Comparison of ENCODE assay signal across 10 cellular contexts in genomic region chr17:51045616-51046526, GRCh38.
DNase-seq lines count a peak whose midpoint lies in the region; ATAC-seq and TF ChIP-seq lines count a peak whose summit lies in the region.
"Had no signal": no experiment of that assay in that cellular context is flagged by ENCODE, and none has a peak within 500 bp of the region (broad histone marks: within the 10 kb centered on the region; RNA-seq: fewer than 3 reads in every experiment).

No MANE protein-coding gene starts in this region.

- H3K4me3 ChIP-seq in iPS-15b (ENCODE audit: low read depth, low read length) (peak overlapping the region; percentile 54), skeletal muscle tissue (ENCODE audit: low read length in 3 of 3) (peak overlapping the region in 2 of 3 donors; percentile 25 to 55)

- H3K9me3 Mint-ChIP-seq in HFFc6, result no peaks in the 10 kb centered on the region
- H3K9me3 Mint-ChIP-seq in osteocyte (ENCODE audit: unreplicated experiment), result no peaks in the 10 kb centered on the region
- H3K9me3 Mint-ChIP-seq: activated naive CD4-positive, alpha-beta T cell treated with anti-CD3 and anti-CD28 coated beads, Interleukin-2, amount 10 ng/mL, durations not matched to agents 7 days and 5 days had no signal

- H3K9me3 ChIP-seq in iPS-15b (ENCODE audit: control insufficient read depth, insufficient read depth, low read length), result no peaks in the 10 kb centered on the region
- no peaks in the 10 kb centered on the region for H3K9me3 ChIP-seq in skeletal muscle tissue (ENCODE audit: control insufficient read depth in 3 of 3, low read length in 3 of 3)

- H3K4me1 Mint-ChIP-seq in HFFc6 (ENCODE audit: low read depth), result peaks cover 9% of the 10 kb centered on the region; the same call in 1 of the 2 replicates
- H3K4me1 Mint-ChIP-seq in osteocyte (ENCODE audit: unreplicated experiment), result peaks cover 11% of the 10 kb centered on the region
- H3K4me1 Mint-ChIP-seq: activated naive CD4-positive, alpha-beta T cell treated with anti-CD3 and anti-CD28 coated beads, Interleukin-2, amount 10 ng/mL, durations not matched to agents 7 days and 5 days had no signal

- H3K36me3 Mint-ChIP-seq in HFFc6 (ENCODE audit: low read depth) (0 out of 2 replicates have a peak, but pooled peaks cover 4% of the 10 kb centered on the region), osteocyte (ENCODE audit: unreplicated experiment) (peaks cover 3% of the 10 kb centered on the region)

- no peak overlapping the region for H3K27ac Mint-ChIP-seq in HFFc6
- H3K27ac Mint-ChIP-seq in osteocyte (ENCODE audit: unreplicated experiment), result no peak overlapping the region
- H3K27ac Mint-ChIP-seq: activated naive CD4-positive, alpha-beta T cell treated with anti-CD3 and anti-CD28 coated beads, Interleukin-2, amount 10 ng/mL, durations not matched to agents 7 days and 5 days had no signal

- no peaks in the 10 kb centered on the region for H3K27me3 Mint-ChIP-seq in HFFc6 (ENCODE audit: insufficient read depth)
- no peaks in the 10 kb centered on the region for H3K27me3 Mint-ChIP-seq in osteocyte (ENCODE audit: unreplicated experiment)
- H3K27me3 Mint-ChIP-seq: activated naive CD4-positive, alpha-beta T cell treated with anti-CD3 and anti-CD28 coated beads, Interleukin-2, amount 10 ng/mL, durations not matched to agents 7 days and 5 days had no signal

- H3K4me1 ChIP-seq in iPS-15b (ENCODE audit: control insufficient read depth, insufficient read depth, low read length) (peaks cover 26% of the 10 kb centered on the region), skeletal muscle tissue (ENCODE audit: control insufficient read depth in 3 of 3, insufficient read depth in 3 of 3, low read length in 3 of 3) (peaks cover 2 to 5% (median 4%) of the 10 kb centered on the region in 3 donors)

- H3K4me3 Mint-ChIP-seq in HFFc6 (0 out of 2 replicates have a peak overlapping the region, but pooled peaks have one; percentile 25), osteocyte (ENCODE audit: unreplicated experiment) (no peak overlapping the region)
- H3K4me3 Mint-ChIP-seq: activated naive CD4-positive, alpha-beta T cell treated with anti-CD3 and anti-CD28 coated beads, Interleukin-2, amount 10 ng/mL, durations not matched to agents 7 days and 5 days had no signal

- no peak for TF ChIP-seq CTCF in HFFc6 (IDR thresholded peaks at IDR 0.05)
- no peak for TF ChIP-seq CTCF in osteocyte (IDR thresholded peaks at IDR 0.05)

- peak overlapping the region; percentile 18 for H3K9ac ChIP-seq in iPS-15b (ENCODE audit: low read depth, low read length)
- H3K9ac ChIP-seq in skeletal muscle tissue (ENCODE audit: low read depth in 1 of 3, low read length in 3 of 3), result peak overlapping the region in 1 of 3 donors; percentile 21

- no peak for DNase-seq in HFFc6
- no peak for DNase-seq in osteocyte (ENCODE audit: extremely low spot score, unreplicated experiment)
- no peak for DNase-seq in activated CD4-positive, alpha-beta T cell treated with anti-CD3 and anti-CD28 coated beads, Interleukin-2, amount 50 U/mL, for 48 hours
- no peak for DNase-seq in GOT3 (lab: John Stamatoyannopoulos, UW)
- DNase-seq in SIG-M5 treated with dmso at 0.1 percent for 504 hours (lab: John Stamatoyannopoulos, UW; ENCODE audit: unreplicated experiment), result no peak
- DNase-seq: activated naive CD4-positive, alpha-beta T cell treated with anti-CD3 and anti-CD28 coated beads, Interleukin-2, amount 10 ng/mL, durations not matched to agents 7 days and 5 days; MM.1S had no signal

- no peak overlapping the region for H3K27ac ChIP-seq in skeletal muscle tissue (ENCODE audit: low read depth, low read length)

- ATAC-seq in SK-N-SH treated with all-trans-retinoic acid at 6 μM for 48 hours, result peak; percentile 26

- H3K36me3 ChIP-seq in iPS-15b (ENCODE audit: control insufficient read depth, insufficient read depth, low read length) (no peaks in the 10 kb centered on the region), skeletal muscle tissue (ENCODE audit: control insufficient read depth in 3 of 3, insufficient read depth in 3 of 3, low read length in 3 of 3) (peaks cover 0 to 5% (median 0%) of the 10 kb centered on the region in 3 donors)

- no peaks in the 10 kb centered on the region for H3K27me3 ChIP-seq in iPS-15b (ENCODE audit: control insufficient read depth, insufficient read depth, low read length)
- H3K27me3 ChIP-seq in skeletal muscle tissue (ENCODE audit: control insufficient read depth in 3 of 3, insufficient read depth in 3 of 3, low read length in 3 of 3), result no peaks in the 10 kb centered on the region

TF ChIP-seq in SK-N-SH treated with all-trans-retinoic acid at 6 μM for 48 hours, 23 proteins besides CTCF, POLR2A, EP300 and RAD21:
- TF ChIP-seq ARNTL (CRISPR knock-in tag; IDR thresholded peaks at IDR 0.05; ENCODE audit: borderline replicate concordance, low read depth), result no peak
- TF ChIP-seq PATZ1 (CRISPR knock-in tag; IDR thresholded peaks at IDR 0.05; ENCODE audit: borderline replicate concordance), result no peak
- TF ChIP-seq ZNF565 (CRISPR knock-in tag; conservative IDR thresholded peaks at IDR 0.05; ENCODE audit: low read depth), result no peak
- no peak for TF ChIP-seq TOX (CRISPR knock-in tag; IDR thresholded peaks at IDR 0.05; ENCODE audit: borderline replicate concordance)
- no peak for TF ChIP-seq SNAI2 (CRISPR knock-in tag; IDR thresholded peaks at IDR 0.05)
- TF ChIP-seq ZNF8 (CRISPR knock-in tag; IDR thresholded peaks at IDR 0.05), result no peak
- TF ChIP-seq TCF4 (CRISPR knock-in tag; IDR thresholded peaks at IDR 0.05; ENCODE audit: borderline replicate concordance), result no peak; the same call in 1 of the 2 replicates
TF ChIP-seq in SK-N-SH treated with all-trans-retinoic acid at 6 μM for 48 hours: peak in this region for 0.
